In genomic region chr20:46192376-46192944, GRCh38 we compare ENCODE assay signal across 14 cellular contexts.
"Had no signal": no experiment of that assay in that cellular context is flagged by ENCODE, and none has a peak within 500 bp of the region (broad histone marks: within the 10 kb centered on the region; RNA-seq: fewer than 3 reads in every experiment).

No MANE protein-coding gene starts in this region.

- H3K4me1 ChIP-seq: heart right ventricle, left ventricle myocardium inferior, upper lobe of left lung had no signal

- H3K27ac ChIP-seq: heart right ventricle, left ventricle myocardium inferior, upper lobe of left lung had no signal

- H3K4me3 ChIP-seq: heart right ventricle, left ventricle myocardium inferior, upper lobe of left lung had no signal

- H3K9me3 Mint-ChIP-seq: activated naive CD4-positive, alpha-beta T cell treated with anti-CD3 and anti-CD28 coated beads for 36 hours; activated T-helper 17 cell treated with anti-CD3 and anti-CD28 coated beads, Interleukin-2, amount 50 U/mL, for 72 hours; natural killer cell had no signal

- H3K36me3 ChIP-seq: heart right ventricle, left ventricle myocardium inferior, upper lobe of left lung had no signal

- H3K27me3 ChIP-seq: upper lobe of left lung had no signal

- H3K4me3 Mint-ChIP-seq: activated naive CD4-positive, alpha-beta T cell treated with anti-CD3 and anti-CD28 coated beads for 36 hours; activated T-helper 17 cell treated with anti-CD3 and anti-CD28 coated beads, Interleukin-2, amount 50 U/mL, for 72 hours; memory B cell; natural killer cell had no signal

- DNase-seq: activated CD4-positive, alpha-beta T cell treated with anti-CD3 and anti-CD28 coated beads for 48 hours; activated CD8-positive, alpha-beta memory T cell treated with anti-CD3 and anti-CD28 coated beads for 24 hours; activated naive CD4-positive, alpha-beta T cell treated with anti-CD3 and anti-CD28 coated beads for 36 hours; activated T-cell treated with anti-CD3 and anti-CD28 coated beads for 4 hours; heart right ventricle; left ventricle myocardium inferior; natural killer cell; stimulated activated CD4-positive, alpha-beta T cell treated with anti-CD3 and anti-CD28 coated beads, Interleukin-12 subunit alpha, Interleukin-12 subunit beta, amount 100 ng/mL, for 4 hours; stimulated activated CD4-positive, alpha-beta T cell treated with anti-CD3 and anti-CD28 coated beads, Interleukin-2, amount 100 ng/mL, for 48 hours; stimulated activated CD8-positive, alpha-beta memory T cell treated with anti-CD3 and anti-CD28 coated beads, Interleukin-4, amount 100 ng/mL, for 48 hours; stimulated activated naive CD8-positive, alpha-beta T cell treated with anti-CD3 and anti-CD28 coated beads, Interleukin-15, Interleukin-2, amounts not matched to agents 100 U/mL and 50 U/mL, for 24 hours; upper lobe of left lung had no signal

- H3K27ac Mint-ChIP-seq: activated naive CD4-positive, alpha-beta T cell treated with anti-CD3 and anti-CD28 coated beads for 36 hours; activated T-helper 17 cell treated with anti-CD3 and anti-CD28 coated beads, Interleukin-2, amount 50 U/mL, for 72 hours; memory B cell; natural killer cell had no signal

- H3K36me3 Mint-ChIP-seq: natural killer cell had no signal

- H3K4me1 Mint-ChIP-seq: activated T-helper 17 cell treated with anti-CD3 and anti-CD28 coated beads, Interleukin-2, amount 50 U/mL, for 72 hours had no signal

- H3K9me3 ChIP-seq: heart right ventricle, left ventricle myocardium inferior, upper lobe of left lung had no signal
